Comparison of ENCODE assay signal across 22 cellular contexts in genomic region chr13:88196106-88196505, GRCh38.
DNase-seq lines count a peak whose midpoint lies in the region; ATAC-seq, FAIRE-seq and TF ChIP-seq lines count a peak whose summit lies in the region.
"Had no signal": no experiment of that assay in that cellular context is flagged by ENCODE, and none has a peak within 500 bp of the region (broad histone marks: within the 10 kb centered on the region; RNA-seq: fewer than 3 reads in every experiment).

No MANE protein-coding gene starts in this region.

- H3K27me3 ChIP-seq in H1 (replicated peaks in 1 of 4; ENCODE audit: control insufficient read depth in 3 of 4, extremely low read depth in 1 of 4, insufficient read depth in 3 of 4, low read length in 3 of 4) (no peaks in the 10 kb centered on the region), pancreas (no peaks in the 10 kb centered on the region)
- H3K27me3 ChIP-seq: BLaER1 treated with 17β-estradiol and CSF1 and Interleukin-3, amounts not matched to agents 10 nM and 100 nM had no signal

- peak; percentile 27 to 39 for TF ChIP-seq RAD21 in H1 (IDR thresholded peaks at IDR 0.05 in 1 of 2, conservative IDR thresholded peaks at IDR 0.05 in 1 of 2; ENCODE audit: low read depth in 2 of 2, low read length in 2 of 2)

- H3K9me2 ChIP-seq in OCI-LY7 (ENCODE audit: insufficient read depth, low read length), result no peaks in the 10 kb centered on the region

- TF ChIP-seq EP300 in H1 (IDR thresholded peaks at IDR 0.05; ENCODE audit: borderline replicate concordance in 1 of 2, low read depth in 2 of 2, low read length in 2 of 2), result no peak

- POLR2A ChIA-PET in OCI-LY7 (lab: Charles Lee) (no interaction called here), H1 (lab: Charles Lee; ENCODE audit: partially characterized antibody) (no interaction called here)

- H2BK15ac ChIP-seq in H1 (ENCODE audit: low read length), result no peak overlapping the region

- intact Hi-C loops in OCI-LY7 (cut with micrococcal nuclease; ENCODE audit: unreplicated experiment) (no loop called here), Right ventricle myocardium superior (cut with DNase I) (no loop called here), pancreas (cut with DNase I) (no loop called here)

- H3K36me3 ChIP-seq in OCI-LY7 (ENCODE audit: insufficient read depth, low read length) (no peaks in the 10 kb centered on the region), H1 (ENCODE audit: control insufficient read depth in 2 of 4, insufficient read depth in 4 of 4, low read length in 3 of 4) (no peaks in the 10 kb centered on the region), pancreas (no peaks in the 10 kb centered on the region)
- H3K36me3 ChIP-seq: BLaER1 treated with 17β-estradiol and CSF1 and Interleukin-3, amounts not matched to agents 10 nM and 100 nM had no signal

- no peaks in the 10 kb centered on the region for H4K20me1 ChIP-seq in OCI-LY7 (ENCODE audit: insufficient read depth, low read length)
- H4K20me1 ChIP-seq in H1 (replicated peaks in 1 of 2; ENCODE audit: control insufficient read depth in 1 of 2, insufficient read depth in 2 of 2, low read length in 2 of 2), result no peaks in the 10 kb centered on the region
- H4K20me1 ChIP-seq: BLaER1 treated with 17β-estradiol and CSF1 and Interleukin-3, amounts not matched to agents 10 nM and 100 nM had no signal

- H3K79me2 ChIP-seq in OCI-LY7 (ENCODE audit: insufficient read depth, low read depth, low read length) (no peaks in the 10 kb centered on the region), H1 (ENCODE audit: control insufficient read depth in 1 of 2, insufficient read depth in 2 of 2, low read length in 2 of 2) (no peaks in the 10 kb centered on the region)

- no peak for ATAC-seq in stimulated activated naive CD8-positive, alpha-beta T cell treated with anti-CD3 and anti-CD28 coated beads, Interleukin-15, Interleukin-2, amounts not matched to agents 100 U/mL and 50 U/mL, for 24 hours
- ATAC-seq in Right ventricle myocardium superior (ENCODE audit: poor library complexity) (no peak), pancreas (no peak)
- ATAC-seq: HCT116 had no signal

- H3K4me2 ChIP-seq in OCI-LY7 (ENCODE audit: low read length) (no peak overlapping the region), H1 (ENCODE audit: insufficient read depth in 1 of 2, low read depth in 2 of 2, low read length in 2 of 2) (no peak overlapping the region)
- H3K4me2 ChIP-seq: BLaER1 treated with 17β-estradiol and CSF1 and Interleukin-3, amounts not matched to agents 10 nM and 100 nM had no signal

- H3K18ac ChIP-seq in H1 (ENCODE audit: extremely low read depth, low read length), result no peak overlapping the region

- H4K5ac ChIP-seq in H1 (ENCODE audit: insufficient read length, low read depth, low read length), result no peak overlapping the region

- no peak overlapping the region for H2BK120ac ChIP-seq in H1 (replicated peaks; ENCODE audit: low read depth, low read length)

- no peak overlapping the region for H3K4ac ChIP-seq in H1 (replicated peaks; ENCODE audit: insufficient read length, low read depth, low read length)

- H3K9me3 ChIP-seq in OCI-LY7 (ENCODE audit: low read length) (0 out of 2 replicates have a peak, but pooled peaks cover 3% of the 10 kb centered on the region), H1 (ENCODE audit: insufficient read depth in 2 of 2, low read depth in 1 of 2, low read length in 1 of 2) (peaks cover 5 to 8% of the 10 kb centered on the region in 2 experiments; a peak in 1 of 4 replicates), pancreas (no peaks in the 10 kb centered on the region)

- no peak for TF ChIP-seq POLR2A in H1 (IDR thresholded peaks at IDR 0.05; ENCODE audit: control extremely low read depth in 1 of 2, low read depth in 2 of 2, low read length in 2 of 2)

- H2AK5ac ChIP-seq in H1 (ENCODE audit: low read depth, low read length), result no peak overlapping the region

- no peak overlapping the region for H3K23ac ChIP-seq in H1 (ENCODE audit: insufficient read length)

- TF ChIP-seq CTCF in OCI-LY7 (conservative IDR thresholded peaks at IDR 0.05; ENCODE audit: low read length), result peak; percentile 30; the same call in 1 of the 2 replicates
- TF ChIP-seq CTCF in H1 (IDR thresholded peaks at IDR 0.05; ENCODE audit: control extremely low read depth in 1 of 3, insufficient read depth in 1 of 3, low read depth in 1 of 3, low read length in 3 of 3), result peak in 1 of 3 experiments; percentile 17; a peak in 1 of 4 replicates
- TF ChIP-seq CTCF in pancreas (IDR thresholded peaks at IDR 0.05), result no peak

- DNase-seq in NCI-H82 (lab: John Stamatoyannopoulos, UW) (peak; percentile 9), NCI-H82 treated with DMSO at 0.1 percent for 48 hours (lab: John Stamatoyannopoulos, UW; ENCODE audit: unreplicated experiment) (no peak), OCI-LY7 (ENCODE audit: low spot score) (peak; percentile 13), H1 (ENCODE audit: low read depth in 1 of 2, low spot score in 2 of 2) (no peak), Right ventricle myocardium superior (no peak), pancreas (no peak), DMS 273 (lab: John Stamatoyannopoulos, UW; ENCODE audit: unreplicated experiment) (no peak)
- no peak for DNase-seq in stimulated activated naive CD8-positive, alpha-beta T cell treated with anti-CD3 and anti-CD28 coated beads, Interleukin-15, Interleukin-2, amounts not matched to agents 100 U/mL and 50 U/mL, for 24 hours
- DNase-seq: DMS79 treated with DMSO at 0.1 percent for 48 hours; GM23248; MM.1S; NCI-H1417; NCI-H187; NCI-H345; NCI-H526; NK-92 treated with Interleukin-12 subunit alpha and Interleukin-12 subunit beta, amount 100 ng/mL, for 24 hours; OCI-M1; SHP77 treated with DMSO at 0.1 percent for 48 hours had no signal

- no TSS peak for BruUV-seq in OCI-LY7 (replicated peaks; lab: Mats Ljungman, UMichigan)

- CTCF ChIA-PET in OCI-LY7 (lab: Charles Lee; ENCODE audit: unreplicated experiment), result no interaction called here
- CTCF ChIA-PET in H1 (lab: Charles Lee; ENCODE audit: partially characterized antibody), result no interaction called here

- WGBS in H1 (ENCODE audit: extremely low coverage in 1 of 2, insufficient coverage in 1 of 2, insufficient read length in 1 of 2, insufficient replicate concordance in 2 of 2, low coverage in 1 of 2, low lambda C conversion rate in 2 of 2, missing lambda C conversion rate in 1 of 2), 2 experiments, result 97% methylated on average over 3 of the region's 3 CpGs; no CpG with 5 or more reads in 1 of the 2 experiments
- WGBS in pancreas, 2 donors, result 49 to 64% methylated on average over 3 of the region's 3 CpGs

- FAIRE-seq in H1 (lab: Jason Lieb, UNC) (no peak), pancreas (lab: Jason Lieb, UNC) (no peak)
- FAIRE-seq: A204.1, D721Med had no signal

- no peak overlapping the region for H2AFZ ChIP-seq in OCI-LY7 (ENCODE audit: low read length)
- H2AFZ ChIP-seq in H1 (ENCODE audit: low read length), result no peak overlapping the region
- H2AFZ ChIP-seq: GM23248 had no signal

- H3K56ac ChIP-seq in H1 (replicated peaks; ENCODE audit: insufficient read length, low read depth, low read length), result no peak overlapping the region

- no peaks in the 10 kb centered on the region for H3K23me2 ChIP-seq in H1 (ENCODE audit: low read depth, low read length)

- H3K27ac ChIP-seq in OCI-LY7 (ENCODE audit: low read depth, low read length, poor library complexity, severe bottlenecking), result no peak overlapping the region
- H3K27ac ChIP-seq in H1 (ENCODE audit: low read depth, low read length), result no peak overlapping the region
- H3K27ac ChIP-seq in pancreas, result no peak overlapping the region
- H3K27ac ChIP-seq: BLaER1 treated with 17β-estradiol and CSF1 and Interleukin-3, amounts not matched to agents 10 nM and 100 nM; GM23248 had no signal

- no peak overlapping the region for H2BK20ac ChIP-seq in H1 (ENCODE audit: low read length)

- no peak overlapping the region for H2BK5ac ChIP-seq in H1 (ENCODE audit: low read depth, low read length)

- H2BK12ac ChIP-seq in H1 (ENCODE audit: low read depth, low read length), result no peak overlapping the region

- no peak overlapping the region for H3K14ac ChIP-seq in H1 (ENCODE audit: insufficient read length)

- H3K4me1 ChIP-seq in OCI-LY7 (ENCODE audit: insufficient read depth, low read length, poor library complexity, severe bottlenecking), result no peaks in the 10 kb centered on the region
- no peaks in the 10 kb centered on the region for H3K4me1 ChIP-seq in H1 (replicated peaks in 1 of 4; ENCODE audit: control insufficient read depth in 3 of 4, insufficient read depth in 4 of 4, low read length in 3 of 4)
- H3K4me1 ChIP-seq in pancreas, result no peaks in the 10 kb centered on the region
- H3K4me1 ChIP-seq: BLaER1 treated with 17β-estradiol and CSF1 and Interleukin-3, amounts not matched to agents 10 nM and 100 nM had no signal

- H3K9ac ChIP-seq in H1 (replicated peaks in 1 of 4; ENCODE audit: extremely low read depth in 1 of 4, low read depth in 3 of 4, low read length in 3 of 4), result no peak overlapping the region
- H3K9ac ChIP-seq: BLaER1 treated with 17β-estradiol and CSF1 and Interleukin-3, amounts not matched to agents 10 nM and 100 nM; GM23248 had no signal

- no peak overlapping the region for H4K91ac ChIP-seq in H1 (replicated peaks; ENCODE audit: insufficient read length, low read length)

- H3K4me3 ChIP-seq in OCI-LY7 (ENCODE audit: low read depth, low read length, poor library complexity, severe bottlenecking) (no peak overlapping the region), H1 (ENCODE audit: extremely low read depth in 1 of 4, insufficient read depth in 2 of 4, low read depth in 3 of 4, low read length in 4 of 4) (no peak overlapping the region), pancreas (no peak overlapping the region)
- H3K4me3 ChIP-seq: BLaER1 treated with 17β-estradiol and CSF1 and Interleukin-3, amounts not matched to agents 10 nM and 100 nM; GM23248 had no signal

- H3K79me1 ChIP-seq in H1 (ENCODE audit: low read depth, low read length), result no peaks in the 10 kb centered on the region

- H4K8ac ChIP-seq in H1 (ENCODE audit: extremely low read depth, insufficient read depth, low read length), result no peak overlapping the region

TF ChIP-seq in H1, 55 proteins besides CTCF, POLR2A, EP300 and RAD21:
- no peak for TF ChIP-seq SUZ12 (IDR thresholded peaks at IDR 0.05; ENCODE audit: low read length)

Comparison
In these comparisons a context has a peak if more than half of its experiments do, and no peak if none do; other contexts are left out.
1. DNase-seq: peak in NCI-H82 (single experiment) and OCI-LY7 (single experiment); none in NCI-H82 treated with DMSO at 0.1 percent for 48 hours (single experiment), H1 (0 of 2), stimulated activated naive CD8-positive, alpha-beta T cell treated with anti-CD3 and anti-CD28 coated beads, Interleukin-15, Interleukin-2, amounts not matched to agents 100 U/mL and 50 U/mL, for 24 hours (single experiment), Right ventricle myocardium superior (single experiment), pancreas (0 of 6) and DMS 273 (single experiment).